8 cellular contexts compared by ENCODE assay signal in genomic region chr9:35736201-35736633, GRCh38. TPM values are rescaled to one million over a fixed set of nuclear protein-coding genes. Genes with fewer than 3 reads are reported as not detected.
A peak's percentile ranks its signal among the peaks of the same experiment; 100 is the strongest.
DNase-seq lines count a peak whose midpoint lies in the region; ATAC-seq and TF ChIP-seq lines count a peak whose summit lies in the region.

No MANE protein-coding gene starts in this region.

- no peak overlapping the region for H3K4me2 ChIP-seq in mesendoderm (ENCODE audit: low read length)

- H2BK120ac ChIP-seq in mesendoderm (ENCODE audit: low read depth, low read length) = no peak overlapping the region

- H3K79me1 ChIP-seq in mesendoderm (ENCODE audit: low read length) = peaks cover 5% of the 10 kb centered on the region

- WGBS in mesendoderm (ENCODE audit: extremely low coverage, insufficient coverage, low lambda C conversion rate) = no CpG with 5 or more reads among the region's 5 CpGs
- 57 to 61% methylated on average over 5 of the region's 5 CpGs for WGBS in testis, 2 donors

- H2AK5ac ChIP-seq in mesendoderm (ENCODE audit: low read length) = no peak overlapping the region

- no peak overlapping the region for H4K5ac ChIP-seq in mesendoderm (ENCODE audit: low read length)

- ATAC-seq in GM18498 (IDR thresholded peaks at IDR 0.05; ENCODE audit: unreplicated experiment) = no peak

- H3K18ac ChIP-seq in mesendoderm (ENCODE audit: low read length) = no peak overlapping the region

- H3K4ac ChIP-seq in mesendoderm (ENCODE audit: low read depth, low read length) = no peak overlapping the region

- peaks cover under 1% of the 10 kb centered on the region; the same call in 1 of the 2 replicates for H3K4me1 ChIP-seq in BE2C
- H3K4me1 ChIP-seq in mesendoderm (ENCODE audit: control insufficient read depth, low read depth, low read length) = peaks cover 3% of the 10 kb centered on the region
- H3K4me1 ChIP-seq in testis = peaks cover 12% of the 10 kb centered on the region

- DNase-seq in BE2C (peak; percentile 79), H4 (ENCODE audit: low spot score) (peak; percentile 78), NCI-H446 treated with DMSO at 0.1 percent for 48 hours (lab: John Stamatoyannopoulos, UW) (peak; percentile 6), dermis blood vessel endothelial cell (peak; percentile 92), mesendoderm (peak; percentile 94), testis (peak; percentile 78)
- peak; percentile 45 for DNase-seq in activated CD4-positive, CD25-positive, alpha-beta regulatory T cell treated with anti-CD3 and anti-CD28 coated beads, Interleukin-2, amount 50 U/mL, for 72 hours

- H3K27me3 ChIP-seq in BE2C (no peaks in the 10 kb centered on the region), mesendoderm (ENCODE audit: insufficient read depth, low read length, poor library complexity) (no peaks in the 10 kb centered on the region), testis (no peaks in the 10 kb centered on the region)

- H2BK15ac ChIP-seq in mesendoderm (replicated peaks; ENCODE audit: low read depth) = no peak overlapping the region

- H3K9me3 ChIP-seq in BE2C (no peaks in the 10 kb centered on the region), testis (no peaks in the 10 kb centered on the region)

- no peak overlapping the region for H3K23ac ChIP-seq in mesendoderm (ENCODE audit: low read length)

- H3K36me3 ChIP-seq in BE2C (peaks cover 55% of the 10 kb centered on the region), mesendoderm (ENCODE audit: control insufficient read depth, insufficient read depth, low read length) (peaks cover 20% of the 10 kb centered on the region), testis (ENCODE audit: low read depth, missing control alignments) (no peaks in the 10 kb centered on the region)

- H3K4me3 ChIP-seq in BE2C (ENCODE audit: low read depth, low read length) (no peak overlapping the region), mesendoderm (ENCODE audit: low read length) (no peak overlapping the region), testis (no peak overlapping the region)

- intact Hi-C loops in testis (cut with DNase I; ENCODE audit: low total_unique reads) = loop anchor here (10.0 kb wide), 1 partner anchor 79 kb away; the partner anchor contains the start of genes HINT2 and SPAG8

- TF ChIP-seq POLR2A in testis (IDR thresholded peaks at IDR 0.05) = no peak

- peaks cover 5% of the 10 kb centered on the region for H3K79me2 ChIP-seq in mesendoderm (ENCODE audit: control insufficient read depth, insufficient read depth, low read length)

- peak overlapping the region; percentile 17 for H2BK5ac ChIP-seq in mesendoderm (ENCODE audit: low read length)

- H3K27ac ChIP-seq in mesendoderm (ENCODE audit: low read depth, low read length) (no peak overlapping the region), testis (no peak overlapping the region)

- peak; percentile 98 for TF ChIP-seq CTCF in BE2C (IDR thresholded peaks at IDR 0.05; ENCODE audit: low read depth, low read length)
- peak; percentile 57 to 67 (median 60) for TF ChIP-seq CTCF in testis (IDR thresholded peaks at IDR 0.05)

- no peak overlapping the region for H3K56ac ChIP-seq in mesendoderm (ENCODE audit: low read length)

- no peak overlapping the region for H4K8ac ChIP-seq in mesendoderm (ENCODE audit: low read depth, low read length)

- peak overlapping the region; percentile 19 for H3K9ac ChIP-seq in mesendoderm (ENCODE audit: low read length)

RNA-seq across cellular contexts. Expression of gene CREB3, which starts 3.8 kb away (rescaled TPM):
- 40.4 TPM for polyA plus RNA-seq in BE2C (2012; ENCODE audit: insufficient read depth, insufficient read length, low read depth)
- 115 and 121 TPM in 2 replicates for total RNA-seq in H4 (2014; rRNA removed; shearing (Covaris generic))
- total RNA-seq in dermis blood vessel endothelial cell (57.5 and 66.5 TPM in 2 replicates), testis (10 to 100 TPM; 51.2 to 63.1 TPM)
- 19.8 TPM for polyA plus RNA-seq in mesendoderm (2013, experiment 1 of 2)
- polyA plus RNA-seq in mesendoderm (2013, experiment 2 of 2) = 19.8 TPM
- polyA plus RNA-seq in testis (ENCODE audit: insufficient read depth, low read depth, low replicate concordance) = 85.0 TPM

RNA-seq across cellular contexts. Expression of gene TLN1, which starts 4.2 kb away (rescaled TPM):
- polyA plus RNA-seq in BE2C (2012; ENCODE audit: insufficient read depth, insufficient read length, low read depth) = 91.6 TPM
- 71.2 and 95.8 TPM in 2 replicates for total RNA-seq in H4 (2014; rRNA removed; shearing (Covaris generic))
- total RNA-seq in dermis blood vessel endothelial cell = 250 and 670 TPM in 2 replicates
- 27.1 TPM for polyA plus RNA-seq in mesendoderm (2013, experiment 1 of 2)
- 27.7 TPM for polyA plus RNA-seq in mesendoderm (2013, experiment 2 of 2)
- 100 to 1,000 TPM; 134 to 201 TPM for total RNA-seq in testis
- polyA plus RNA-seq in testis (ENCODE audit: insufficient read depth, low read depth, low replicate concordance) = 171 TPM

RNA-seq across cellular contexts. Expression of gene GBA2, which starts 12.8 kb away (rescaled TPM):
- polyA plus RNA-seq in BE2C (2012; ENCODE audit: insufficient read depth, insufficient read length, low read depth) = 80.1 TPM
- total RNA-seq in H4 (2014; rRNA removed; shearing (Covaris generic)) = 16.9 and 21.5 TPM in 2 replicates
- total RNA-seq in dermis blood vessel endothelial cell = 95.2 and 121 TPM in 2 replicates
- polyA plus RNA-seq in mesendoderm (2013, experiment 1 of 2) = 35.0 TPM
- 35.8 TPM for polyA plus RNA-seq in mesendoderm (2013, experiment 2 of 2)
- total RNA-seq in testis = 10 to 100 TPM; 66.5 to 77.1 TPM
- 51.3 TPM for polyA plus RNA-seq in testis (ENCODE audit: insufficient read depth, low read depth, low replicate concordance)

RNA-seq across cellular contexts. Expression of gene RGP1, which starts 12.9 kb away (rescaled TPM):
- polyA plus RNA-seq in BE2C (2012; ENCODE audit: insufficient read depth, insufficient read length, low read depth) = 12.1 TPM
- 16.4 and 18.6 TPM in 2 replicates for total RNA-seq in H4 (2014; rRNA removed; shearing (Covaris generic))
- 10.6 and 20.7 TPM in 2 replicates for total RNA-seq in dermis blood vessel endothelial cell
- polyA plus RNA-seq in mesendoderm (2013, experiment 1 of 2) = 10.1 TPM
- polyA plus RNA-seq in mesendoderm (2013, experiment 2 of 2) = 10.0 TPM
- 10 to 100 TPM; 21.1 to 21.4 TPM for total RNA-seq in testis
- 23.9 TPM for polyA plus RNA-seq in testis (ENCODE audit: insufficient read depth, low read depth, low replicate concordance)

RNA-seq across cellular contexts. Expression of gene MSMP, which starts 17.9 kb away (rescaled TPM):
- polyA plus RNA-seq in BE2C (2012; ENCODE audit: insufficient read depth, insufficient read length, low read depth) = 2.2 TPM
- total RNA-seq in H4 (2014; rRNA removed; shearing (Covaris generic)) = not detected in 2 replicates
- total RNA-seq in dermis blood vessel endothelial cell = 42.5 and 66.8 TPM in 2 replicates
- polyA plus RNA-seq in mesendoderm (2013, experiment 1 of 2) = 0.70 TPM
- polyA plus RNA-seq in mesendoderm (2013, experiment 2 of 2) = 0.85 TPM
- total RNA-seq in testis = 1 to 10 TPM in 1 of 2 donors, not detected in 1; 1.7 TPM
- polyA plus RNA-seq in testis (ENCODE audit: insufficient read depth, low read depth, low replicate concordance) = 1.9 TPM

Comparison
In these comparisons a context has a peak if more than half of its experiments do, and no peak if none do; other contexts are left out.
1. DNase-seq: peak in every context shown above with its lines; median percentile 94 in mesendoderm; 92 in dermis blood vessel endothelial cell; 79 in BE2C; 78 in H4; 78 in testis; 45 in activated CD4-positive, CD25-positive, alpha-beta regulatory T cell treated with anti-CD3 and anti-CD28 coated beads, Interleukin-2, amount 50 U/mL, for 72 hours; 6 in NCI-H446 treated with DMSO at 0.1 percent for 48 hours.